Comparison of ENCODE assay signal across 11 cellular contexts in the genomic region with DNA sequence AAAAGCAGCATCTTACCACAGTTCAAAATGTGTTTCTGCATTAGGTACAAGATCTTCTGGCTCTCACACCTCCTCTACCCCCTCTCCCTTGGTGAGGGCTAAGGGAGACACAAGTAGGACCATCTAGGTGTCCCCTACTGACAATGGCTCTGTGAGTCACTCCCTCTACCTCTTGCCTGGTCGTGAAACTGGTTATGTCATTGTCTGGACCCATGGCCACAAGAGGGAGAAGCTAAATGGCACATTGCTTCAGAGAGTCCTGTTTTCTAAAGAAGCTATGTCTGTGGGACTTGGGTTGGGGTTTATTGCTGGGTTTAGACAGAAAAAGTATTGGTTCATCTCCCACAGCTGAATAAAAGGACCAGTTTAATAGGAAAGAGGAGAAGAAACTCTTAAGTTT. TPM values are rescaled to one million over a fixed set of nuclear protein-coding genes. Genes with fewer than 3 reads are reported as not detected.
DNase-seq lines count a peak whose midpoint lies in the region; ATAC-seq and TF ChIP-seq lines count a peak whose summit lies in the region.
"Had no signal": no experiment of that assay in that cellular context is flagged by ENCODE, and none has a peak within 500 bp of the region (broad histone marks: within the 10 kb centered on the region; RNA-seq: fewer than 3 reads in every experiment).

No MANE protein-coding gene starts in this region.

- peaks cover 8 to 15% (median 15%) of the 10 kb centered on the region in 3 donors for H3K4me1 Mint-ChIP-seq in T-cell

- no peak for ATAC-seq in GM18909 (IDR thresholded peaks at IDR 0.05; ENCODE audit: poor library complexity, unreplicated experiment)
- ATAC-seq in T-cell (replicated peaks in 1 of 4) = no peak
- no peak for ATAC-seq in HG03280 (IDR thresholded peaks at IDR 0.05; ENCODE audit: unreplicated experiment)

- H3K9ac ChIP-seq in SK-N-SH = no peak overlapping the region

- DNase-seq in A172 (ENCODE audit: low spot score) (peak; percentile 2), ELR (ENCODE audit: low read depth) (peak; percentile 17), SK-N-SH (peak; percentile 54), fibroblast of pulmonary artery (ENCODE audit: low read depth) (peak; percentile 11), T-cell (no peak), activated gamma-delta T cell (lab: John Stamatoyannopoulos, UW) (no peak)
- DNase-seq: NCI-H1436 treated with DMSO at 0.1 percent for 48 hours had no signal

- no peaks in the 10 kb centered on the region for H3K36me3 ChIP-seq in SK-N-SH (replicated peaks in 1 of 2; ENCODE audit: control insufficient read depth in 1 of 2, insufficient read depth in 2 of 2, low read length in 1 of 2)

- no peak overlapping the region for H2AFZ ChIP-seq in SK-N-SH (ENCODE audit: low read depth)

- H3K4me3 Mint-ChIP-seq in T-cell = no peak overlapping the region
- H3K4me3 Mint-ChIP-seq: CD4-positive, alpha-beta T cell had no signal

- H4K20me1 ChIP-seq in SK-N-SH (ENCODE audit: insufficient read depth) = peaks cover 2% of the 10 kb centered on the region; the same call in 1 of the 2 replicates

- no peak overlapping the region for H3K4me2 ChIP-seq in SK-N-SH

- TF ChIP-seq CTCF in SK-N-SH (IDR thresholded peaks at IDR 0.05) (no peak), fibroblast of pulmonary artery (IDR thresholded peaks at IDR 0.05; ENCODE audit: low read length, missing control alignments) (no peak)

- no peak overlapping the region for H3K27ac ChIP-seq in SK-N-SH (ENCODE audit: low read depth in 2 of 2, low read length in 1 of 2)
- H3K27ac ChIP-seq: body of pancreas had no signal

- H3K4me1 ChIP-seq in SK-N-SH (ENCODE audit: control insufficient read depth in 1 of 2, insufficient read depth in 2 of 2, low read depth in 1 of 2, low read length in 1 of 2) = peaks cover 0 to 22% of the 10 kb centered on the region in 2 experiments; a peak in 2 of 4 replicates

- H3K9me3 ChIP-seq in SK-N-SH = no peaks in the 10 kb centered on the region
- H3K9me3 ChIP-seq: body of pancreas had no signal

- TF ChIP-seq EP300 in SK-N-SH (IDR thresholded peaks at IDR 0.05; ENCODE audit: borderline replicate concordance in 1 of 2, low read depth in 1 of 2, low read length in 1 of 2) = no peak

- H3F3A ChIP-seq in SK-N-SH (replicated peaks; ENCODE audit: insufficient read depth) = peaks cover 4% of the 10 kb centered on the region

- H3K9me3 Mint-ChIP-seq in T-cell = no peaks in the 10 kb centered on the region
- H3K9me3 Mint-ChIP-seq: CD4-positive, alpha-beta T cell had no signal

- H3K27ac Mint-ChIP-seq in T-cell = no peak overlapping the region
- H3K27ac Mint-ChIP-seq: CD4-positive, alpha-beta T cell had no signal

- H3K4me3 ChIP-seq in SK-N-SH (ENCODE audit: low read depth in 2 of 2, low read length in 1 of 2) (no peak overlapping the region), fibroblast of pulmonary artery (replicated peaks; ENCODE audit: low read depth, low read length) (no peak overlapping the region)
- H3K4me3 ChIP-seq: body of pancreas had no signal

- no peaks in the 10 kb centered on the region for H3K9me2 ChIP-seq in SK-N-SH

- peaks cover 6% of the 10 kb centered on the region; the same call in 1 of the 2 replicates for H3K79me2 ChIP-seq in SK-N-SH (ENCODE audit: insufficient read depth)

- no peak for TF ChIP-seq RAD21 in SK-N-SH (IDR thresholded peaks at IDR 0.05; ENCODE audit: low read length)

- no peaks in the 10 kb centered on the region for H3K36me3 Mint-ChIP-seq in T-cell

- POLR2A ChIA-PET in SK-N-SH (lab: Yijun Ruan, JAX) (interaction anchor here (0.6 kb wide), 1 partner anchor 284 kb away, joined by 3 read pairs; no protein-coding TSS in a partner anchor), T-cell (lab: Charles Lee) (interaction anchor here (0.5 to 0.7 kb wide), 2 partner anchors 261 to 705 kb away, joined by 3 read pairs; no protein-coding TSS in a partner anchor)

- 7% methylated on average over 1 of the region's 1 CpG for WGBS in SK-N-SH (ENCODE audit: low lambda C conversion rate)

- peaks cover 34 to 47% of the 10 kb centered on the region in 2 donors for H3K27me3 Mint-ChIP-seq in T-cell

- CTCF ChIA-PET in SK-N-SH (lab: Yijun Ruan, JAX) (interaction anchor here (0.5 to 15.3 kb wide), 115 partner anchors 11 to 1835 kb away, joined by 3 to 440 read pairs (median 4); partner anchors contain the start of gene CHCHD3), T-cell (lab: Charles Lee) (interaction anchor here (0.6 to 2.1 kb wide), 26 partner anchors 8 to 852 kb away, joined by 3 to 50 read pairs (median 4); no protein-coding TSS in a partner anchor)

- H3K27me3 ChIP-seq in SK-N-SH (ENCODE audit: insufficient read depth) = peaks cover 14% of the 10 kb centered on the region; the same call in 1 of the 2 replicates

TF ChIP-seq in SK-N-SH, 30 proteins besides CTCF, POLR2A, EP300 and RAD21:
- TF ChIP-seq FOXJ3 (CRISPR knock-in tag; IDR thresholded peaks at IDR 0.05) (no peak), EZH2phosphoT487 (IDR thresholded peaks at IDR 0.05; ENCODE audit: borderline replicate concordance, low read depth) (no peak), TEAD4 (IDR thresholded peaks at IDR 0.05; ENCODE audit: borderline replicate concordance, insufficient read depth) (no peak), SIN3A (IDR thresholded peaks at IDR 0.05; ENCODE audit: borderline replicate concordance, low read depth, low read length) (no peak), MXI1 (IDR thresholded peaks at IDR 0.05; ENCODE audit: low read depth, low read length) (no peak), POLR2AphosphoS5 (IDR thresholded peaks at IDR 0.05; ENCODE audit: low read depth, low read length) (no peak), REST (IDR thresholded peaks at IDR 0.05; ENCODE audit: low read depth, low read length) (no peak), ZBTB33 (IDR thresholded peaks at IDR 0.05; ENCODE audit: borderline replicate concordance, low read depth) (no peak), TCF12 (IDR thresholded peaks at IDR 0.05) (no peak), FOSL2 (IDR thresholded peaks at IDR 0.05; ENCODE audit: borderline replicate concordance, low read depth) (no peak), TAF1 (IDR thresholded peaks at IDR 0.05; ENCODE audit: borderline replicate concordance, low read depth, low read length) (no peak)

RNA-seq across cellular contexts. Expression of gene PLXNA4, which starts 4.0 kb away (rescaled TPM):
- total RNA-seq in A172 (2014; rRNA removed; shearing (Covaris generic)) = 0.22 and 0.36 TPM in 2 replicates
- polyA plus RNA-seq in SK-N-SH (2012; rRNA removed) = 2.4 and 3.0 TPM in 2 replicates
- 1.9 and 3.1 TPM in 2 replicates for polyA plus RNA-seq in SK-N-SH (2012; cell fraction: cytosol; rRNA removed)
- polyA plus RNA-seq in SK-N-SH (2012; cell fraction: nucleus; rRNA removed) = 3.4 and 4.0 TPM in 2 replicates
- 1 to 10 TPM; 1.5 to 8.3 (median 4.8) TPM for total RNA-seq in T-cell

Comparison
In these comparisons a context has a peak if more than half of its experiments do, and no peak if none do; other contexts are left out.
1. DNase-seq: peak in A172 (single experiment), ELR (single experiment), SK-N-SH (single experiment) and fibroblast of pulmonary artery (single experiment); none in T-cell (0 of 34) and activated gamma-delta T cell (single experiment).